8 cellular contexts compared by ENCODE assay signal in the genomic region with DNA sequence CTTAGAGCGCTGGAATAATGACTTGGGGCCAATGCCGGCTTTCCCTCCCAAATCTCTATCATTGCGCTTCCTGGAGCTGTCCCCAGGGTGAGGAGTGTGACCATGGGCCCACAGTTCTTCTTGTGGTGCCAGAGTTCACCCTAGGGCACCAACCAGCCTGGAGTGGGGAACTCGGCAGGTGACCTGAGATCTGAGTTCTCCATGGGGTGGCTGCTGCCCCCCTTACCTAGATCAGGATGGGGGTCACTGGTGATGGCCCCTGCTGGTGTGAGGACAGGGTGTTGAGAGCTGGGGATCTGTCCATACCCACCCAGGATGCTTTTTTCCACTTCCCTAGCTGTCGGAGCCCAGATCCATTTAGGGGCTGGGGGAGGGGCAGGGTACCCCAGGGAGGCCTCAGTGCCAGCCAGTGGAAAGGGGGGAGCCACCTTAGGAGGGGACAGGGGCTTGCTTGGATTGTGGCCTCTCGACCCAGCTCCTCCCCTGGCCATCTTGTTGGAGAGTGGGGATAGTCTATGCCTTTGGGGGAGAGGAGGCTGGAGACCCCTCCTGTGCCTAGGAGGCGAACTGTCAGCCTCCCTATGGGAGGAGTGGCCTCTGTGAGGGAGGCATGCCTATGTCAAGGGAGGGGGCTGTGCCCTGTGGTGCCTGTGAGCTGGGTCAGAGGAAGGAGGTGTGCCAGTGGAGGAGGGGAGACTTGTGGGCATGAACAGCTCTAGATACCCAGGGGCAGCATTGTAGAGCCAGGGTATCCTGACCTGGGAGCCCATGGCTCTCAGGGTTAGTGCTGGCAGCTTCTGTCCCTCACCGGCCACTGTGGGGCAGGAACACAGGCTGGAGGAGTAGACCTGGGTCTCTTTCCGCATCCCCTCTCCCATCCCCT. TPM values are rescaled to one million over a fixed set of nuclear protein-coding genes. Genes with fewer than 3 reads are reported as not detected.
DNase-seq lines count a peak whose midpoint lies in the region; ATAC-seq, FAIRE-seq and TF ChIP-seq lines count a peak whose summit lies in the region.
"Had no signal": no experiment of that assay in that cellular context is flagged by ENCODE, and none has a peak within 500 bp of the region (broad histone marks: within the 10 kb centered on the region; RNA-seq: fewer than 3 reads in every experiment).

No MANE protein-coding gene starts in this region.

- H3K36me3 ChIP-seq in osteoblast (ENCODE audit: insufficient read depth, low read length) (no peaks in the 10 kb centered on the region), stomach (no peaks in the 10 kb centered on the region), OCI-LY7 (ENCODE audit: insufficient read depth, low read length) (no peaks in the 10 kb centered on the region)
- H3K36me3 ChIP-seq: colonic mucosa had no signal

- DNase-seq in COLO668 (lab: John Stamatoyannopoulos, UW; ENCODE audit: unreplicated experiment), result peak; percentile 37
- peak; percentile 25 for DNase-seq in H54 (ENCODE audit: insufficient read length, low spot score)
- peak; percentile 24 for DNase-seq in activated naive CD8-positive, alpha-beta T cell treated with anti-CD3 and anti-CD28 coated beads, Interleukin-2, amount 10 ng/mL, durations not matched to agents 7 days and 5 days
- DNase-seq in osteoblast (ENCODE audit: insufficient read length, low spot score, missing footprints), result peak; percentile 83
- no peak for DNase-seq in stomach
- DNase-seq in foreskin melanocyte, result no peak
- DNase-seq in OCI-LY7 (ENCODE audit: low spot score), result no peak
- DNase-seq: colonic mucosa had no signal

- H3K4me3 Mint-ChIP-seq in activated naive CD8-positive, alpha-beta T cell treated with anti-CD3 and anti-CD28 coated beads, Interleukin-2, amount 10 ng/mL, durations not matched to agents 7 days and 5 days, result peak overlapping the region; percentile 46

- H3K27me3 Mint-ChIP-seq in activated naive CD8-positive, alpha-beta T cell treated with anti-CD3 and anti-CD28 coated beads, Interleukin-2, amount 10 ng/mL, durations not matched to agents 7 days and 5 days, result peaks cover 50% of the 10 kb centered on the region

- intact Hi-C loops in stomach (cut with DNase I; ENCODE audit: low total_unique reads), result no loop called here
- intact Hi-C loops in OCI-LY7 (cut with micrococcal nuclease; ENCODE audit: unreplicated experiment), result loop anchor here (10.0 kb wide), 1 partner anchor 52 kb away; no protein-coding TSS in a partner anchor

- no peaks in the 10 kb centered on the region for H3K9me3 ChIP-seq in osteoblast (ENCODE audit: low read depth, low read length)
- no peaks in the 10 kb centered on the region for H3K9me3 ChIP-seq in stomach
- H3K9me3 ChIP-seq in OCI-LY7 (ENCODE audit: low read length), result no peaks in the 10 kb centered on the region
- H3K9me3 ChIP-seq: colonic mucosa had no signal

- WGBS in stomach, 5 donors, result 62 to 71% (median 67%) methylated on average over 7 to 9 of the region's 9 CpGs

- peaks cover 13% of the 10 kb centered on the region for H4K20me1 ChIP-seq in osteoblast (ENCODE audit: insufficient read depth, low read length)
- H4K20me1 ChIP-seq in OCI-LY7 (ENCODE audit: insufficient read depth, low read length), result no peaks in the 10 kb centered on the region

- TF ChIP-seq CTCF in osteoblast (IDR thresholded peaks at IDR 0.05; ENCODE audit: extremely low read depth, low read depth, low read length) (no peak), stomach (IDR thresholded peaks at IDR 0.05) (no peak), OCI-LY7 (conservative IDR thresholded peaks at IDR 0.05; ENCODE audit: low read length) (no peak)

- CTCF ChIA-PET in OCI-LY7 (lab: Charles Lee; ENCODE audit: unreplicated experiment), result no interaction called here

- H2AFZ ChIP-seq in osteoblast (ENCODE audit: low read length) (no peak overlapping the region), OCI-LY7 (ENCODE audit: low read length) (no peak overlapping the region)

- peaks cover 4% of the 10 kb centered on the region for H3K4me1 ChIP-seq in osteoblast (ENCODE audit: insufficient read depth, low read length)
- peaks cover 30 to 70% (median 53%) of the 10 kb centered on the region in 4 donors for H3K4me1 ChIP-seq in stomach
- H3K4me1 ChIP-seq in OCI-LY7 (ENCODE audit: insufficient read depth, low read length, poor library complexity, severe bottlenecking), result peaks cover 12% of the 10 kb centered on the region

- H3K9me3 Mint-ChIP-seq in activated naive CD8-positive, alpha-beta T cell treated with anti-CD3 and anti-CD28 coated beads, Interleukin-2, amount 10 ng/mL, durations not matched to agents 7 days and 5 days, result no peaks in the 10 kb centered on the region

- no peaks in the 10 kb centered on the region for H3K9me2 ChIP-seq in OCI-LY7 (ENCODE audit: insufficient read depth, low read length)

- H3K79me2 ChIP-seq in osteoblast (ENCODE audit: insufficient read depth, low read length) (no peaks in the 10 kb centered on the region), OCI-LY7 (ENCODE audit: insufficient read depth, low read depth, low read length) (no peaks in the 10 kb centered on the region)

- no peak for FAIRE-seq in H54 (lab: Jason Lieb, UNC)

- H3K27me3 ChIP-seq in osteoblast (ENCODE audit: insufficient read depth, low read length) (peaks cover 57% of the 10 kb centered on the region), stomach (peaks cover 0 to 54% (median 32%) of the 10 kb centered on the region in 3 donors)

- H3K27ac Mint-ChIP-seq in activated naive CD8-positive, alpha-beta T cell treated with anti-CD3 and anti-CD28 coated beads, Interleukin-2, amount 10 ng/mL, durations not matched to agents 7 days and 5 days, result no peak overlapping the region

- BruUV-seq in OCI-LY7 (replicated peaks; lab: Mats Ljungman, UMichigan), result no TSS peak

- no peak for ATAC-seq in activated naive CD8-positive, alpha-beta T cell treated with anti-CD3 and anti-CD28 coated beads, Interleukin-2, amount 10 ng/mL, durations not matched to agents 7 days and 5 days (ENCODE audit: low read depth)

- peaks cover 2% of the 10 kb centered on the region for H3K4me1 Mint-ChIP-seq in activated naive CD8-positive, alpha-beta T cell treated with anti-CD3 and anti-CD28 coated beads, Interleukin-2, amount 10 ng/mL, durations not matched to agents 7 days and 5 days

- no peak overlapping the region for H3K4me2 ChIP-seq in osteoblast (ENCODE audit: insufficient read depth, low read length)
- no peak overlapping the region for H3K4me2 ChIP-seq in OCI-LY7 (ENCODE audit: low read length)

- TF ChIP-seq POLR2A in H54 (IDR thresholded peaks at IDR 0.05; ENCODE audit: low read depth, low read length), result no peak
- TF ChIP-seq POLR2A in stomach (IDR thresholded peaks at IDR 0.05), result no peak

- H3K4me3 ChIP-seq in osteoblast (ENCODE audit: insufficient read depth, low read length) (no peak overlapping the region), stomach (peak overlapping the region in 2 of 4 donors; percentile 63 to 64), OCI-LY7 (ENCODE audit: low read depth, low read length, poor library complexity, severe bottlenecking) (no peak overlapping the region)

- POLR2A ChIA-PET in activated naive CD8-positive, alpha-beta T cell treated with anti-CD3 and anti-CD28 coated beads, Interleukin-2, amount 10 ng/mL, durations not matched to agents 7 days and 5 days (lab: Charles Lee), result interaction anchor here (2.4 kb wide), 1 partner anchor 8 kb away, joined by 7 read pairs; no protein-coding TSS in a partner anchor
- POLR2A ChIA-PET in OCI-LY7 (lab: Charles Lee), result no interaction called here

- H3K27ac ChIP-seq in osteoblast (ENCODE audit: low read depth, low read length) (no peak overlapping the region), stomach (peak overlapping the region in 1 of 5 donors; percentile 78), OCI-LY7 (ENCODE audit: low read depth, low read length, poor library complexity, severe bottlenecking) (no peak overlapping the region)
- H3K27ac ChIP-seq: colonic mucosa had no signal

- TF ChIP-seq EP300 in stomach (IDR thresholded peaks at IDR 0.05), result no peak

- no peaks in the 10 kb centered on the region for H3K36me3 Mint-ChIP-seq in activated naive CD8-positive, alpha-beta T cell treated with anti-CD3 and anti-CD28 coated beads, Interleukin-2, amount 10 ng/mL, durations not matched to agents 7 days and 5 days

RNA-seq across cellular contexts. Expression of gene FOXO6, which starts 1.8 kb away (rescaled TPM):
- not detected for total RNA-seq in activated naive CD8-positive, alpha-beta T cell treated with anti-CD3 and anti-CD28 coated beads, Interleukin-2, amount 10 ng/mL, durations not matched to agents 7 days and 5 days
- total RNA-seq in osteoblast (not detected in 2 replicates), stomach (1 to 10 TPM in 1 of 5 donors, under 1 TPM in 1, not detected in 3; under 0.01 to 1.1 TPM), OCI-LY7 (2022) (not detected in 2 replicates)
- polyA plus RNA-seq in stomach, result under 1 TPM in 2 of 3 donors, not detected in 1; 0.37 to 0.83 TPM
- total RNA-seq in OCI-LY7 (2014; rRNA removed; shearing (Covaris generic)), result not detected in 2 replicates

Comparison
In these comparisons a context has a peak if more than half of its experiments do, and no peak if none do; other contexts are left out.
1. DNase-seq: peak in COLO668 (single experiment), H54 (single experiment), activated naive CD8-positive, alpha-beta T cell treated with anti-CD3 and anti-CD28 coated beads, Interleukin-2, amount 10 ng/mL, durations not matched to agents 7 days and 5 days (single experiment) and osteoblast (single experiment); none in stomach (single experiment), foreskin melanocyte (single experiment) and OCI-LY7 (single experiment).